9 cellular contexts compared by ENCODE assay signal in genomic region chr11:3879216-3879966, GRCh38. TPM values are rescaled to one million over a fixed set of nuclear protein-coding genes. Genes with fewer than 3 reads are reported as not detected.
DNase-seq lines count a peak whose midpoint lies in the region; ATAC-seq and TF ChIP-seq lines count a peak whose summit lies in the region.
"Had no signal": no experiment of that assay in that cellular context is flagged by ENCODE, and none has a peak within 500 bp of the region (broad histone marks: within the 10 kb centered on the region; RNA-seq: fewer than 3 reads in every experiment).

No MANE protein-coding gene starts in this region.

- no peak for DNase-seq in endodermal cell
- DNase-seq in omental fat pad (ENCODE audit: low spot score), result no peak
- no peak for DNase-seq in Right ventricle myocardium inferior (ENCODE audit: missing footprints)
- no peak for DNase-seq in D341Med (ENCODE audit: low spot score)
- DNase-seq in A172 (ENCODE audit: low spot score), result no peak
- DNase-seq: activated CD8-positive, alpha-beta memory T cell treated with anti-CD3 and anti-CD28 coated beads, Interleukin-2, amount 50 U/mL, for 48 hours had no signal

- H3K27ac Mint-ChIP-seq in endodermal cell, result no peak overlapping the region

- no peaks in the 10 kb centered on the region for H3K27me3 ChIP-seq in endodermal cell (ENCODE audit: control insufficient read depth, insufficient read depth, low read length, poor library complexity, severe bottlenecking)

- TF ChIP-seq CTCF in 22Rv1 (IDR thresholded peaks at IDR 0.05) (no peak), endodermal cell (conservative IDR thresholded peaks at IDR 0.05) (no peak), omental fat pad (IDR thresholded peaks at IDR 0.05) (no peak)

- ATAC-seq in GM19023 (IDR thresholded peaks at IDR 0.05; ENCODE audit: unreplicated experiment), result peak; percentile 46
- peak; percentile 43 for ATAC-seq in HG03280 (IDR thresholded peaks at IDR 0.05; ENCODE audit: unreplicated experiment)
- ATAC-seq in omental fat pad (ENCODE audit: low FRiP score), result no peak
- no peak for ATAC-seq in Right ventricle myocardium inferior

- H3K27ac ChIP-seq in 22Rv1 (peak overlapping the region; percentile 79), endodermal cell (ENCODE audit: low read depth, low read length) (no peak overlapping the region)

- no peak overlapping the region for H3K4me3 Mint-ChIP-seq in endodermal cell

- H3K36me3 ChIP-seq in endodermal cell (ENCODE audit: control insufficient read depth, insufficient read depth, low read length), result no peaks in the 10 kb centered on the region

- peaks cover 36% of the 10 kb centered on the region for H3K4me1 Mint-ChIP-seq in endodermal cell

- no peak overlapping the region for H3K9ac ChIP-seq in endodermal cell (ENCODE audit: extremely low read depth, low read length, poor library complexity, severe bottlenecking)

- H3K36me3 Mint-ChIP-seq in endodermal cell (ENCODE audit: low read depth), result no peaks in the 10 kb centered on the region

- peak overlapping the region; percentile 36 for H3K4me3 ChIP-seq in endodermal cell (ENCODE audit: low read length)

- H3K9me3 ChIP-seq in endodermal cell (ENCODE audit: control insufficient read depth, low read length), result no peaks in the 10 kb centered on the region

- peaks cover 17% of the 10 kb centered on the region for H3K4me1 ChIP-seq in endodermal cell (ENCODE audit: control insufficient read depth, insufficient read depth, low read length)

- H3K27me3 Mint-ChIP-seq in endodermal cell (ENCODE audit: insufficient read depth), result no peaks in the 10 kb centered on the region

- intact Hi-C loops in Right ventricle myocardium inferior (cut with DNase I), result no loop called here

- WGBS in endodermal cell (ENCODE audit: insufficient coverage in 1 of 2, insufficient read length in 1 of 2), 2 experiments, result 93 to 94% methylated on average over 2 to 3 of the region's 4 CpGs

- H3K9me3 Mint-ChIP-seq in endodermal cell, result no peaks in the 10 kb centered on the region

RNA-seq across cellular contexts. Expression of gene STIM1, which starts 23.9 kb away (rescaled TPM):
- total RNA-seq in endodermal cell, result 10 to 100 TPM; 20.9 to 27.9 TPM
- 22.2 TPM for polyA plus RNA-seq in endodermal cell (2013, experiment 1 of 2)
- 20.2 TPM for polyA plus RNA-seq in endodermal cell (2013, experiment 2 of 2)
- 10 to 100 TPM; 42.2 to 71.0 (median 51.1) TPM for total RNA-seq in omental fat pad
- total RNA-seq in Right ventricle myocardium inferior, result 28.9 TPM
- total RNA-seq in A172 (2014; rRNA removed; shearing (Covaris generic)), result 23.6 and 27.1 TPM in 2 replicates

RNA-seq across cellular contexts. Expression of gene RHOG, which starts 38.6 kb away (rescaled TPM):
- total RNA-seq in endodermal cell (10 to 100 TPM; 25.5 to 27.6 TPM), omental fat pad (10 to 100 TPM; 53.2 to 90.3 (median 67.8) TPM), Right ventricle myocardium inferior (25.6 TPM)
- 28.0 TPM for polyA plus RNA-seq in endodermal cell (2013, experiment 1 of 2)
- polyA plus RNA-seq in endodermal cell (2013, experiment 2 of 2), result 27.2 TPM
- 40.6 and 50.9 TPM in 2 replicates for total RNA-seq in A172 (2014; rRNA removed; shearing (Covaris generic))

Comparison
In these comparisons a context has a peak if more than half of its experiments do, and no peak if none do; other contexts are left out.
1. ATAC-seq: peak in GM19023 (single experiment) and HG03280 (single experiment); none in omental fat pad (single experiment) and Right ventricle myocardium inferior (single experiment).